Comparison of ENCODE assay signal across 25 cellular contexts in genomic region chr15:64315136-64315661, GRCh38. TPM values are rescaled to one million over a fixed set of nuclear protein-coding genes. Genes with fewer than 3 reads are reported as not detected.
DNase-seq lines count a peak whose midpoint lies in the region; ATAC-seq and TF ChIP-seq lines count a peak whose summit lies in the region.
"Had no signal": no experiment of that assay in that cellular context is flagged by ENCODE, and none has a peak within 500 bp of the region (broad histone marks: within the 10 kb centered on the region; RNA-seq: fewer than 3 reads in every experiment).

No MANE protein-coding gene starts in this region.

- H3K9ac ChIP-seq in H9 (ENCODE audit: extremely low read depth, insufficient read length, low read length), result no peak overlapping the region
- H3K9ac ChIP-seq: KMS-11 had no signal

- H3K9me3 ChIP-seq in H9 (ENCODE audit: control insufficient read depth, low read depth, low read length), result no peaks in the 10 kb centered on the region
- H3K9me3 ChIP-seq: mucosa of descending colon, neutrophil, upper lobe of right lung had no signal

- no peak overlapping the region for H3K18ac ChIP-seq in H9 (ENCODE audit: insufficient read length, low read depth, low read length)

- no peaks in the 10 kb centered on the region for H3K27me3 Mint-ChIP-seq in H9 (ENCODE audit: low read depth)
- H3K27me3 Mint-ChIP-seq: activated CD4-positive, alpha-beta memory T cell treated with anti-CD3 and anti-CD28 coated beads, Interleukin-2, amount 10 ng/mL, durations not matched to agents 7 days and 5 days; stimulated activated naive CD8-positive, alpha-beta T cell treated with anti-CD3 and anti-CD28 coated beads, Interleukin-15, Interleukin-2, amounts not matched to agents 100 ng/mL and 50 ng/mL, for 24 hours had no signal

- H4K5ac ChIP-seq in H9 (ENCODE audit: insufficient read length, low read depth, low read length), result no peak overlapping the region

- no peak overlapping the region for H3K4me3 ChIP-seq in retinal pigment epithelial cell (ENCODE audit: low read length)
- H3K4me3 ChIP-seq in dorsolateral prefrontal cortex, result no peak overlapping the region
- H3K4me3 ChIP-seq: hepatocyte, mucosa of descending colon, upper lobe of right lung had no signal

- no peak overlapping the region for H2BK20ac ChIP-seq in H9 (ENCODE audit: low read depth, low read length, poor library complexity, severe bottlenecking)

- no peak overlapping the region for H3K56ac ChIP-seq in H9 (ENCODE audit: insufficient read length, low read depth, low read length)

- TF ChIP-seq CTCF in H9 (conservative IDR thresholded peaks at IDR 0.05), result no peak
- no peak for TF ChIP-seq CTCF in retinal pigment epithelial cell (conservative IDR thresholded peaks at IDR 0.05; ENCODE audit: low read depth, low read length)
- no peak for TF ChIP-seq CTCF in dorsolateral prefrontal cortex (IDR thresholded peaks at IDR 0.05 in 54 of 56, conservative IDR thresholded peaks at IDR 0.05 in 2 of 56; ENCODE audit: low read depth in 1 of 56, partially characterized antibody in 56 of 56)

- intact Hi-C loops in dorsolateral prefrontal cortex (cut with DNase I), result no loop called here

- no peak overlapping the region for H2BK15ac ChIP-seq in H9 (ENCODE audit: low read depth, low read length)

- no peaks in the 10 kb centered on the region for H3K4me1 ChIP-seq in H9 (ENCODE audit: insufficient read depth, low read length)
- H3K4me1 ChIP-seq: upper lobe of right lung had no signal

- H4K91ac ChIP-seq in H9 (ENCODE audit: insufficient read length, low read depth, low read length), result no peak overlapping the region

- H2BK5ac ChIP-seq in H9 (ENCODE audit: insufficient read length, low read length), result no peak overlapping the region

- no CpG with 5 or more reads among the region's 5 CpGs for WGBS in H9 (ENCODE audit: extremely low coverage, insufficient read length, low lambda C conversion rate)

- H2BK12ac ChIP-seq in H9 (ENCODE audit: insufficient read length, low read depth, low read length), result no peak overlapping the region

- no peak overlapping the region for H4K8ac ChIP-seq in H9 (replicated peaks; ENCODE audit: insufficient read length, low read depth, low read length)

- no peak overlapping the region for H3K4me2 ChIP-seq in H9 (ENCODE audit: insufficient read depth, insufficient read length, low read length)
- H3K4me2 ChIP-seq: hepatocyte, KMS-11 had no signal

- H3K79me2 ChIP-seq in H9 (ENCODE audit: insufficient read depth, low read length), result no peaks in the 10 kb centered on the region

- no peak for DNase-seq in H9
- peak; percentile 97 for DNase-seq in NCI-H69 (lab: John Stamatoyannopoulos, UW)
- DNase-seq in retinal pigment epithelial cell (ENCODE audit: low read depth), result peak; percentile 2
- DNase-seq in dorsolateral prefrontal cortex, result no peak
- DNase-seq in activated CD8-positive, alpha-beta memory T cell treated with anti-CD3 and anti-CD28 coated beads, Interleukin-2, amount 50 U/mL, for 4 hours, result no peak
- no peak for DNase-seq in DMS 273 treated with DMSO at 0.1 percent for 48 hours (lab: John Stamatoyannopoulos, UW)
- DNase-seq: activated CD4-positive, alpha-beta memory T cell treated with anti-CD3 and anti-CD28 coated beads, Interleukin-2, amount 10 ng/mL, durations not matched to agents 7 days and 5 days; activated naive CD4-positive, alpha-beta T cell; activated T-cell treated with anti-CD3 and anti-CD28 coated beads for 4 hours; foreskin melanocyte; mucosa of descending colon; NCI-H146; Right ventricle myocardium superior; stimulated activated CD4-positive, alpha-beta T cell treated with anti-CD3 and anti-CD28 coated beads, Interleukin-12 subunit alpha, Interleukin-12 subunit beta, amount 100 ng/mL, for 4 hours; stimulated activated CD4-positive, alpha-beta T cell treated with anti-CD3 and anti-CD28 coated beads, Interleukin-4, amount 100 ng/mL, for 4 hours; SW 1271; upper lobe of right lung had no signal

- no peaks in the 10 kb centered on the region for H3K27me3 ChIP-seq in H9 (ENCODE audit: insufficient read depth, low read length)
- H3K27me3 ChIP-seq in dorsolateral prefrontal cortex, result no peaks in the 10 kb centered on the region
- H3K27me3 ChIP-seq: hepatocyte, neutrophil, upper lobe of right lung had no signal

- H3K36me3 Mint-ChIP-seq in H9 (ENCODE audit: insufficient read depth in 1 of 3, low read depth in 3 of 3), result no peaks in the 10 kb centered on the region

- ATAC-seq in esophagus mucosa (peak; percentile 67), HG03520 (IDR thresholded peaks at IDR 0.05; ENCODE audit: unreplicated experiment) (no peak)
- ATAC-seq: mucosa of descending colon, upper lobe of right lung had no signal

- H3K79me1 ChIP-seq in H9 (ENCODE audit: insufficient read depth, low read depth, low read length, poor library complexity, severe bottlenecking), result no peaks in the 10 kb centered on the region

- no peak overlapping the region for H2AFZ ChIP-seq in H9 (ENCODE audit: low read length)
- H2AFZ ChIP-seq: hepatocyte had no signal

- H3K9me3 Mint-ChIP-seq in H9, result peaks cover 0 to 3% of the 10 kb centered on the region in 2 experiments; a peak in 2 of 5 replicates
- H3K9me3 Mint-ChIP-seq: activated CD4-positive, alpha-beta memory T cell treated with anti-CD3 and anti-CD28 coated beads, Interleukin-2, amount 10 ng/mL, durations not matched to agents 7 days and 5 days; stimulated activated naive CD8-positive, alpha-beta T cell treated with anti-CD3 and anti-CD28 coated beads, Interleukin-15, Interleukin-2, amounts not matched to agents 100 ng/mL and 50 ng/mL, for 24 hours had no signal

- no peaks in the 10 kb centered on the region for H3K23me2 ChIP-seq in H9 (ENCODE audit: insufficient read length, low read depth, low read length, poor library complexity, severe bottlenecking)

- no peak overlapping the region for H3K23ac ChIP-seq in H9 (ENCODE audit: insufficient read length, low read depth, low read length)

- H3T11ph ChIP-seq in H9 (ENCODE audit: low read length), result no peak overlapping the region

- no peak overlapping the region for H3K14ac ChIP-seq in H9 (ENCODE audit: insufficient read depth, low read length)

- H3K4me3 Mint-ChIP-seq in H9, result no peak overlapping the region
- H3K4me3 Mint-ChIP-seq: activated CD4-positive, alpha-beta memory T cell treated with anti-CD3 and anti-CD28 coated beads, Interleukin-2, amount 10 ng/mL, durations not matched to agents 7 days and 5 days; CD14-positive monocyte; stimulated activated naive CD8-positive, alpha-beta T cell treated with anti-CD3 and anti-CD28 coated beads, Interleukin-15, Interleukin-2, amounts not matched to agents 100 ng/mL and 50 ng/mL, for 24 hours had no signal

- H4K20me1 ChIP-seq in H9 (ENCODE audit: control insufficient read depth, insufficient read depth, insufficient read length), result no peaks in the 10 kb centered on the region

- H2BK120ac ChIP-seq in H9 (ENCODE audit: low read depth, low read length, poor library complexity, severe bottlenecking), result no peak overlapping the region

- H2AK5ac ChIP-seq in H9 (ENCODE audit: insufficient read length, low read length), result no peak overlapping the region

- H3K27ac ChIP-seq in H9 (ENCODE audit: insufficient read length, low read depth, low read length) (no peak overlapping the region), dorsolateral prefrontal cortex (no peak overlapping the region)
- H3K27ac ChIP-seq: epithelial cell of prostate, hepatocyte, KMS-11, neutrophil, upper lobe of right lung had no signal

- no peak overlapping the region for H3K4ac ChIP-seq in H9 (ENCODE audit: low read depth, low read length)

- peak overlapping the region; percentile 29 to 81 (median 52); a peak in 4 of 7 replicates for H3K27ac Mint-ChIP-seq in H9
- H3K27ac Mint-ChIP-seq: activated CD4-positive, alpha-beta memory T cell treated with anti-CD3 and anti-CD28 coated beads, Interleukin-2, amount 10 ng/mL, durations not matched to agents 7 days and 5 days; stimulated activated naive CD8-positive, alpha-beta T cell treated with anti-CD3 and anti-CD28 coated beads, Interleukin-15, Interleukin-2, amounts not matched to agents 100 ng/mL and 50 ng/mL, for 24 hours had no signal

- peaks cover 9 to 12% of the 10 kb centered on the region in 2 experiments for H3K4me1 Mint-ChIP-seq in H9

RNA-seq across cellular contexts. Expression of gene CSNK1G1, which starts 40.8 kb away (rescaled TPM):
- total RNA-seq in H9 (2021), result 17.1 and 19.7 TPM in 2 replicates
- 17.3 TPM for total RNA-seq in esophagus mucosa
- total RNA-seq in dorsolateral prefrontal cortex, result 10 to 100 TPM; 15.7 to 35.5 (median 25.7) TPM

Comparison
In these comparisons a context has a peak if more than half of its experiments do, and no peak if none do; other contexts are left out.
1. DNase-seq: peak in NCI-H69 (single experiment) and retinal pigment epithelial cell (single experiment); none in H9 (single experiment), dorsolateral prefrontal cortex (0 of 10), activated CD8-positive, alpha-beta memory T cell treated with anti-CD3 and anti-CD28 coated beads, Interleukin-2, amount 50 U/mL, for 4 hours (single experiment) and DMS 273 treated with DMSO at 0.1 percent for 48 hours (single experiment).